1 cellular context compared by ENCODE assay signal in the genomic region with DNA sequence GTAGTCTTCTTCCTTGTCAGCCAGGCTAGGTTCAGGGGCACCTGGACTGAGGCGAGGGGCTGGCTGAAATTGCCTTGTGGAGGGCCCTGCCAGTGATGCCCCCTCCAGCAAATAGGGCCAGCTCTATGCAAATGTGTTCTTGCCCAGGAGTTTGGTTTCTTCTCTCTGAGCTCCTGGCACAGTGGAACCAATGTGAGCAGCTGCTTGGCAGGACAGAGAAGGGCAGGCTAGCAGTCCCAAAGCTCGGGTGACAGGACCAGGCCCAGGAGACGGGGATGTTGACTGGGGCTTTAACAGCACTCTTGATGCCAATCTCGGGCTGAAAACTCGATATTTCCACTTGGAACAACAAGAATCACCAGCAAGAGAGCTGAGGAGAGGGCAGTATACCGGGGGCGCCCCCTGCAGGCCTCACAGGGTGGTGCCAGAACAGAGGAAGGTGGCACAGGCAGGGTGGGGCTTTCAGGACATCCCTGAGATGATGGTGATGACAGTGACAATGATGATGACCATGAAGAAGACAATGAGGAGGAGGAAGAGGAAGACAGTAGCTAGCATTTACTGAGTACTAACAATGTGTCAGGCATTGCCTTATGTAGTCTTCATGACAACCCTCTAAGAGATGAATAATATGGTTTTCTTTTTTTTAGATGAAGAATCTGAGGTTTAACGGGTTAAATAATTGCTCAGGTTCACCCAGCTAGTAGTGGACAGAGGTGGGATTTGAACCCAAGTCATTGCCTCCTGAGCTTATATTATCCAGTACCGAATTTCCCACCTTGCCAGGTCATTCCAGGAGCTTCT.
TF ChIP-seq lines count a peak whose summit lies in the region.

No MANE protein-coding gene starts in this region.

TF ChIP-seq in endothelial cell of umbilical vein, 7 proteins besides CTCF, POLR2A, EP300 and RAD21:
- no peak for TF ChIP-seq FOS (IDR thresholded peaks at IDR 0.05; ENCODE audit: borderline replicate concordance, insufficient read depth, low read length)
- TF ChIP-seq EZH2 (IDR thresholded peaks at IDR 0.05; ENCODE audit: borderline replicate concordance, low read depth, low read length, severe bottlenecking): no peak
- no peak for TF ChIP-seq MYC (IDR thresholded peaks at IDR 0.05; ENCODE audit: low read depth, low read length)
- no peak for TF ChIP-seq JUN (IDR thresholded peaks at IDR 0.05; ENCODE audit: borderline replicate concordance, insufficient read depth, insufficient read length, low read depth)
- no peak for TF ChIP-seq POLR2AphosphoS5 (IDR thresholded peaks at IDR 0.05; ENCODE audit: insufficient read depth, low read depth, low read length)
- TF ChIP-seq GATA2 (IDR thresholded peaks at IDR 0.05; ENCODE audit: insufficient read depth, insufficient read length, low read depth, low read length): no peak
- TF ChIP-seq MAX (IDR thresholded peaks at IDR 0.05; ENCODE audit: insufficient read depth, insufficient read length): no peak
